Comparison of ENCODE assay signal across 20 cellular contexts in genomic region chr19:29800086-29800825, GRCh38. TPM values are rescaled to one million over a fixed set of nuclear protein-coding genes. Genes with fewer than 3 reads are reported as not detected.
DNase-seq lines count a peak whose midpoint lies in the region; ATAC-seq lines count a peak whose summit lies in the region.
"Had no signal": no experiment of that assay in that cellular context is flagged by ENCODE, and none has a peak within 500 bp of the region (broad histone marks: within the 10 kb centered on the region; RNA-seq: fewer than 3 reads in every experiment).

No MANE protein-coding gene starts in this region.

- no peak for DNase-seq in activated naive CD8-positive, alpha-beta T cell treated with anti-CD3 and anti-CD28 coated beads, Interleukin-2, amount 10 ng/mL, durations not matched to agents 7 days and 5 days
- no peak for DNase-seq in activated naive CD8-positive, alpha-beta T cell treated with anti-CD3 and anti-CD28 coated beads, Interleukin-2, amount 50 U/mL, for 24 hours
- peak; percentile 43 for DNase-seq in MG63
- no peak for DNase-seq in stimulated activated effector memory CD8-positive, alpha-beta T cell treated with anti-CD3 and anti-CD28 coated beads, Interleukin-12 subunit alpha, Interleukin-12 subunit beta, amount 100 ng/mL, for 72 hours (ENCODE audit: low spot score in 2 of 2)
- DNase-seq: DMS53, Kasumi-1, NCI-H1105 treated with DMSO at 0.1 percent for 48 hours, NCI-H146, NCI-H2029, NCI-H446, NCI-H524 treated with DMSO at 0.1 percent for 48 hours, NCI-H82, RPMI8226, SHP77 had no signal

- ATAC-seq in activated naive CD8-positive, alpha-beta T cell treated with anti-CD3 and anti-CD28 coated beads, Interleukin-2, amount 10 ng/mL, durations not matched to agents 7 days and 5 days (ENCODE audit: low read depth): no peak
- ATAC-seq in activated naive CD8-positive, alpha-beta T cell treated with anti-CD3 and anti-CD28 coated beads, Interleukin-2, amount 50 U/mL, for 24 hours: no peak
- ATAC-seq in esophagus mucosa: peak; percentile 48
- no peak for ATAC-seq in stimulated activated effector memory CD8-positive, alpha-beta T cell treated with anti-CD3 and anti-CD28 coated beads, Interleukin-12 subunit alpha, Interleukin-12 subunit beta, amount 100 ng/mL, for 72 hours
- no peak for ATAC-seq in GM21529 (IDR thresholded peaks at IDR 0.05; ENCODE audit: unreplicated experiment)
- no peak for ATAC-seq in HG03025 (IDR thresholded peaks at IDR 0.05; ENCODE audit: low FRiP score, unreplicated experiment)
- ATAC-seq in GM21526 (IDR thresholded peaks at IDR 0.05; ENCODE audit: low FRiP score, unreplicated experiment): no peak
- ATAC-seq: GM23338 had no signal

- H3K27ac Mint-ChIP-seq in activated naive CD8-positive, alpha-beta T cell treated with anti-CD3 and anti-CD28 coated beads, Interleukin-2, amount 10 ng/mL, durations not matched to agents 7 days and 5 days: peak overlapping the region; percentile 35
- H3K27ac Mint-ChIP-seq in activated naive CD8-positive, alpha-beta T cell treated with anti-CD3 and anti-CD28 coated beads, Interleukin-2, amount 50 U/mL, for 24 hours: no peak overlapping the region
- H3K27ac Mint-ChIP-seq in stimulated activated effector memory CD8-positive, alpha-beta T cell treated with anti-CD3 and anti-CD28 coated beads, Interleukin-12 subunit alpha, Interleukin-12 subunit beta, amount 100 ng/mL, for 72 hours: peak overlapping the region; percentile 10
- H3K27ac Mint-ChIP-seq: GM23338 had no signal

- POLR2A ChIA-PET in activated naive CD8-positive, alpha-beta T cell treated with anti-CD3 and anti-CD28 coated beads, Interleukin-2, amount 10 ng/mL, durations not matched to agents 7 days and 5 days (lab: Charles Lee): no interaction called here

- H3K9me3 Mint-ChIP-seq in activated naive CD8-positive, alpha-beta T cell treated with anti-CD3 and anti-CD28 coated beads, Interleukin-2, amount 10 ng/mL, durations not matched to agents 7 days and 5 days: no peaks in the 10 kb centered on the region
- no peaks in the 10 kb centered on the region for H3K9me3 Mint-ChIP-seq in activated naive CD8-positive, alpha-beta T cell treated with anti-CD3 and anti-CD28 coated beads, Interleukin-2, amount 50 U/mL, for 24 hours
- H3K9me3 Mint-ChIP-seq in stimulated activated effector memory CD8-positive, alpha-beta T cell treated with anti-CD3 and anti-CD28 coated beads, Interleukin-12 subunit alpha, Interleukin-12 subunit beta, amount 100 ng/mL, for 72 hours: no peaks in the 10 kb centered on the region
- H3K9me3 Mint-ChIP-seq: GM23338 had no signal

- peaks cover 5% of the 10 kb centered on the region for H3K27me3 Mint-ChIP-seq in activated naive CD8-positive, alpha-beta T cell treated with anti-CD3 and anti-CD28 coated beads, Interleukin-2, amount 10 ng/mL, durations not matched to agents 7 days and 5 days
- no peaks in the 10 kb centered on the region for H3K27me3 Mint-ChIP-seq in activated naive CD8-positive, alpha-beta T cell treated with anti-CD3 and anti-CD28 coated beads, Interleukin-2, amount 50 U/mL, for 24 hours

- H3K27me3 ChIP-seq in MG63: no peaks in the 10 kb centered on the region

- no peak overlapping the region for H3K4me3 Mint-ChIP-seq in activated naive CD8-positive, alpha-beta T cell treated with anti-CD3 and anti-CD28 coated beads, Interleukin-2, amount 10 ng/mL, durations not matched to agents 7 days and 5 days
- no peak overlapping the region for H3K4me3 Mint-ChIP-seq in activated naive CD8-positive, alpha-beta T cell treated with anti-CD3 and anti-CD28 coated beads, Interleukin-2, amount 50 U/mL, for 24 hours
- no peak overlapping the region for H3K4me3 Mint-ChIP-seq in stimulated activated effector memory CD8-positive, alpha-beta T cell treated with anti-CD3 and anti-CD28 coated beads, Interleukin-12 subunit alpha, Interleukin-12 subunit beta, amount 100 ng/mL, for 72 hours
- H3K4me3 Mint-ChIP-seq: GM23338 had no signal

- H3K4me1 Mint-ChIP-seq in activated naive CD8-positive, alpha-beta T cell treated with anti-CD3 and anti-CD28 coated beads, Interleukin-2, amount 10 ng/mL, durations not matched to agents 7 days and 5 days: peaks cover 5% of the 10 kb centered on the region
- peaks cover 5% of the 10 kb centered on the region for H3K4me1 Mint-ChIP-seq in activated naive CD8-positive, alpha-beta T cell treated with anti-CD3 and anti-CD28 coated beads, Interleukin-2, amount 50 U/mL, for 24 hours
- no peaks in the 10 kb centered on the region for H3K4me1 Mint-ChIP-seq in stimulated activated effector memory CD8-positive, alpha-beta T cell treated with anti-CD3 and anti-CD28 coated beads, Interleukin-12 subunit alpha, Interleukin-12 subunit beta, amount 100 ng/mL, for 72 hours

- no peaks in the 10 kb centered on the region for H3K36me3 ChIP-seq in MG63
- H3K36me3 ChIP-seq: HAP-1 had no signal

- no peak overlapping the region for H3K4me3 ChIP-seq in MG63
- H3K4me3 ChIP-seq: GM23338, HAP-1 had no signal

- no peaks in the 10 kb centered on the region for H3K9me3 ChIP-seq in MG63
- H3K9me3 ChIP-seq: HAP-1 had no signal

- H3K36me3 Mint-ChIP-seq in activated naive CD8-positive, alpha-beta T cell treated with anti-CD3 and anti-CD28 coated beads, Interleukin-2, amount 10 ng/mL, durations not matched to agents 7 days and 5 days: no peaks in the 10 kb centered on the region
- no peaks in the 10 kb centered on the region for H3K36me3 Mint-ChIP-seq in activated naive CD8-positive, alpha-beta T cell treated with anti-CD3 and anti-CD28 coated beads, Interleukin-2, amount 50 U/mL, for 24 hours (ENCODE audit: low read depth)
- no peaks in the 10 kb centered on the region for H3K36me3 Mint-ChIP-seq in stimulated activated effector memory CD8-positive, alpha-beta T cell treated with anti-CD3 and anti-CD28 coated beads, Interleukin-12 subunit alpha, Interleukin-12 subunit beta, amount 100 ng/mL, for 72 hours

RNA-seq across cellular contexts. Expression of gene CCNE1, which starts 11.5 kb away (rescaled TPM):
- 10 to 100 TPM; 20.3 to 23.5 TPM for total RNA-seq in activated naive CD8-positive, alpha-beta T cell treated with anti-CD3 and anti-CD28 coated beads, Interleukin-2, amount 10 ng/mL, durations not matched to agents 7 days and 5 days
- 5.6 and 11.3 TPM in 2 replicates for total RNA-seq in MG63 (2014; rRNA removed; shearing (Covaris generic); ENCODE audit: low replicate concordance)
- 3.7 TPM for total RNA-seq in esophagus mucosa
